1 cellular context compared by ENCODE assay signal in genomic region chr3:140941434-140942220, GRCh38.
TF ChIP-seq lines count a peak whose summit lies in the region.

Gene SLC25A36 (plus strand): TSS chr3:140941836. CDS start chr3:140942055, 219 bp downstream.

TF ChIP-seq in K562, 482 proteins besides CTCF, POLR2A, EP300 and RAD21 (continued from another document):
- TF ChIP-seq THAP7 (CRISPR knock-in tag; IDR thresholded peaks at IDR 0.05) (no peak), RBM14 (IDR thresholded peaks at IDR 0.05; ENCODE audit: borderline replicate concordance, insufficient read depth, low read depth, low read length) (no peak), SOX6 (IDR thresholded peaks at IDR 0.05) (peak; percentile 79), NFYB (IDR thresholded peaks at IDR 0.05; ENCODE audit: extremely low read depth, insufficient read length) (peak; percentile 63), HOMEZ (CRISPR knock-in tag; IDR thresholded peaks at IDR 0.05) (no peak), E2F1 (CRISPR knock-in tag; IDR thresholded peaks at IDR 0.05) (peak; percentile 92), TEAD2 (tag; IDR thresholded peaks at IDR 0.05) (no peak), ZNF436 (CRISPR knock-in tag; IDR thresholded peaks at IDR 0.05) (no peak), THRAP3 (IDR thresholded peaks at IDR 0.05; ENCODE audit: borderline replicate concordance) (no peak), ZNF639 (CRISPR knock-in tag; conservative IDR thresholded peaks at IDR 0.05 in 1 of 2, IDR thresholded peaks at IDR 0.05 in 1 of 2) (no peak), ZBTB11 (CRISPR knock-in tag; IDR thresholded peaks at IDR 0.05) (no peak), MEF2A (IDR thresholded peaks at IDR 0.05; ENCODE audit: control insufficient read depth, low read depth, low read length) (no peak), NR2C2 (CRISPR knock-in tag; IDR thresholded peaks at IDR 0.05) (peak; percentile 79; the same call in 1 of the 2 replicates), NR2C2 (tag; IDR thresholded peaks at IDR 0.05) (peak; percentile 87; the same call in 1 of the 2 replicates), CBX2 (IDR thresholded peaks at IDR 0.05; ENCODE audit: insufficient read depth, low read length, poor library complexity, severe bottlenecking) (no peak), HOXB6 (CRISPR knock-in tag; IDR thresholded peaks at IDR 0.05; ENCODE audit: borderline replicate concordance) (no peak), MXI1 (IDR thresholded peaks at IDR 0.05; ENCODE audit: low read depth, low read length) (peak; percentile 68), ZC3H8 (IDR thresholded peaks at IDR 0.05) (no peak), ZNF699 (CRISPR knock-in tag; IDR thresholded peaks at IDR 0.05; ENCODE audit: insufficient replicate concordance) (no peak), KLF1 (tag; IDR thresholded peaks at IDR 0.05) (peak; percentile 34; the same call in 1 of the 2 replicates), GTF2A2 (tag; IDR thresholded peaks at IDR 0.05) (no peak), ZNF165 (CRISPR knock-in tag; IDR thresholded peaks at IDR 0.05; ENCODE audit: borderline replicate concordance) (0 out of 2 replicates have a peak, but pooled peaks have one; percentile 8), HMBOX1 (IDR thresholded peaks at IDR 0.05) (no peak), CBX5 (IDR thresholded peaks at IDR 0.05; ENCODE audit: borderline replicate concordance, low read depth) (no peak), ZNF79 (CRISPR knock-in tag; IDR thresholded peaks at IDR 0.05; ENCODE audit: low read depth) (no peak), CHAMP1 (IDR thresholded peaks at IDR 0.05) (no peak), ZNF589 (CRISPR knock-in tag; IDR thresholded peaks at IDR 0.05; ENCODE audit: low read depth) (no peak), ZNF277 (CRISPR knock-in tag; IDR thresholded peaks at IDR 0.05; ENCODE audit: borderline replicate concordance) (no peak), ZFP1 (CRISPR knock-in tag; IDR thresholded peaks at IDR 0.05) (no peak), ZBTB49 (CRISPR knock-in tag; IDR thresholded peaks at IDR 0.05; ENCODE audit: borderline replicate concordance) (peak; percentile 84; the same call in 1 of the 2 replicates), POLR2AphosphoS5 (IDR thresholded peaks at IDR 0.05; ENCODE audit: control insufficient read depth, insufficient read depth, low read depth, low read length) (peak; percentile 89), ZNF324 (CRISPR knock-in tag; IDR thresholded peaks at IDR 0.05) (no peak), NONO (IDR thresholded peaks at IDR 0.05; ENCODE audit: low read depth in 2 of 2, low read length in 1 of 2) (peak; percentile 47 to 74; a peak in 2 of 4 replicates), ZNF740 (CRISPR knock-in tag; IDR thresholded peaks at IDR 0.05) (peak; percentile 92), ZNF740 (tag; IDR thresholded peaks at IDR 0.05) (no peak), GABPA (tag; conservative IDR thresholded peaks at IDR 0.05; ENCODE audit: low read depth) (no peak), NR2C1 (IDR thresholded peaks at IDR 0.05) (peak; percentile 71), NR2C1 (tag; IDR thresholded peaks at IDR 0.05) (peak; percentile 50; the same call in 1 of the 2 replicates), NCOA2 (IDR thresholded peaks at IDR 0.05; ENCODE audit: partially characterized antibody in 2 of 2) (no peak), MAFK (IDR thresholded peaks at IDR 0.05; ENCODE audit: low read length) (no peak), ZNF121 (CRISPR knock-in tag; conservative IDR thresholded peaks at IDR 0.05) (no peak), ZNF766 (CRISPR knock-in tag; conservative IDR thresholded peaks at IDR 0.05) (no peak), U2AF2 (optimal IDR thresholded peaks at IDR 0.05; ENCODE audit: low read depth, low read length) (no peak), SIRT6 (IDR thresholded peaks at IDR 0.05; ENCODE audit: low read depth, low read length) (no peak), E2F3 (CRISPR knock-in tag; IDR thresholded peaks at IDR 0.05) (0 out of 2 replicates have a peak, but pooled peaks have one; percentile 33), NUFIP1 (IDR thresholded peaks at IDR 0.05; ENCODE audit: partially characterized antibody) (no peak), IRF1 (CRISPR knock-in tag; IDR thresholded peaks at IDR 0.05; ENCODE audit: borderline replicate concordance) (peak; percentile 82; the same call in 1 of the 2 replicates), ZNF785 (CRISPR knock-in tag; IDR thresholded peaks at IDR 0.05) (no peak)
